Comparison of ENCODE assay signal across 25 cellular contexts in the genomic region with DNA sequence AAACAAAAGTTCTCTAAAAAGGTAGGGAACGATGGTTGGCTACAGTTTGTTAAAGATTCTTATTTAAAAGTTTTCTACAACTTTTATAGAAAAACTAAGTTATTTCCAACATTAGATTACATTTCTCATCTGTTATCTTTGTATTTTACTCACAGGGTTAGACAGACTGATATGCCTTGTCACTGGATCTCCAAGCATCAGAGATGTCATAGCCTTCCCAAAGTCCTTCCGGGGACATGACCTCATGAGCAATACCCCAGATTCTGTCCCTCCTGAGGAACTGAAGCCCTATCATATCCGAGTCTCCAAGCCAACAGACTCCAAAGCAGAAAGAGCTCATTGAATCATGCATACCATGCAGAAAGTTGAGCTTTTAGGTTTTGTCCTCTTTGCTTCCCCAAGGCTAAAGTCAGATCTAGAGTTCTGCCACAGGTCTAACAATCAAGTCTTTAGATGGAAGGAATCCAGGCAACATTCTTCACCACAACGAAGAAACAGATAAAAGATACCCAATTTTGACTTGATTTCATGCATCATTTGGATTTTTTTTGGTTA. TPM values are rescaled to one million over a fixed set of nuclear protein-coding genes. Genes with fewer than 3 reads are reported as not detected.
DNase-seq lines count a peak whose midpoint lies in the region; ATAC-seq, FAIRE-seq and TF ChIP-seq lines count a peak whose summit lies in the region.
"Had no signal": no experiment of that assay in that cellular context is flagged by ENCODE, and none has a peak within 500 bp of the region (broad histone marks: within the 10 kb centered on the region; RNA-seq: fewer than 3 reads in every experiment).

No MANE protein-coding gene starts in this region.

- SMC1A ChIA-PET in GM12878 (lab: Charles Lee; ENCODE audit: uncharacterized antibody, unreplicated experiment): no interaction called here

- 0 out of 2 replicates have a peak overlapping the region, but pooled peaks have one; percentile 2 for H3K14ac ChIP-seq in IMR-90 (replicated peaks; ENCODE audit: low read depth, low read length)

- peak overlapping the region in 1 of 2 experiments; percentile 22; a peak in 2 of 4 replicates for H4K8ac ChIP-seq in IMR-90 (ENCODE audit: low read depth in 2 of 2, low read length in 2 of 2)

- no peak overlapping the region for H4K91ac ChIP-seq in IMR-90 (ENCODE audit: insufficient read depth, low read depth, low read length)

- H3K4ac ChIP-seq in IMR-90 (ENCODE audit: low read depth, low read length): no peak overlapping the region; the same call in 1 of the 2 replicates

- H3K4me3 Mint-ChIP-seq in neural crest cell (peak overlapping the region; percentile 33), immature natural killer cell (no peak overlapping the region)
- H3K4me3 Mint-ChIP-seq: activated naive CD4-positive, alpha-beta T cell treated with anti-CD3 and anti-CD28 coated beads, Interleukin-2, amount 50 U/mL, for 24 hours; activated T-cell treated with anti-CD3 and anti-CD28 coated beads, Interleukin-2, amount 50 U/mL, for 4 hours; IgD-negative memory B cell had no signal

- TF ChIP-seq EP300 in GM12878 (IDR thresholded peaks at IDR 0.05; ENCODE audit: borderline replicate concordance in 1 of 2, control insufficient read depth in 1 of 2, low read depth in 2 of 2, low read length in 2 of 2): no peak

- H3K9ac ChIP-seq in IMR-90 (ENCODE audit: low read depth, low read length): no peak overlapping the region
- no peak overlapping the region for H3K9ac ChIP-seq in GM12878 (ENCODE audit: control insufficient read depth, insufficient read depth, low read length)

- H2AK9ac ChIP-seq in IMR-90 (replicated peaks; ENCODE audit: low read depth, low read length, poor library complexity): no peak overlapping the region

- no peaks in the 10 kb centered on the region for H3K79me2 ChIP-seq in GM12878 (ENCODE audit: control insufficient read depth, insufficient read depth, low read length)

- CTCF ChIA-PET in IMR-90 (lab: Yijun Ruan, JAX) (interaction anchor here (2.7 kb wide), 1 partner anchor 8 kb away, joined by 8 read pairs; no protein-coding TSS in a partner anchor), GM12878 (lab: Yijun Ruan, JAX) (no interaction called here)

- in situ Hi-C loops in IMR-90 (cut with MboI; ENCODE audit: low sequenced_read_pairs): no loop called here
- in situ Hi-C loops in GM12878 (cut with MboI): no loop called here

- peaks cover 5 to 31% of the 10 kb centered on the region in 2 experiments; a peak in 2 of 4 replicates for H3K79me1 ChIP-seq in IMR-90 (ENCODE audit: low read depth in 1 of 2, low read length in 2 of 2)

- H2BK5ac ChIP-seq in IMR-90 (ENCODE audit: low read depth, low read length, poor library complexity, severe bottlenecking): peak overlapping the region; percentile 90

- no peak overlapping the region; the same call in 2 of the 3 replicates for H2BK15ac ChIP-seq in IMR-90 (ENCODE audit: low read depth, low read length)

- no peak overlapping the region; the same call in 1 of the 2 replicates for H3K23ac ChIP-seq in IMR-90 (ENCODE audit: low read depth, low read length)

- H2BK120ac ChIP-seq in IMR-90 (ENCODE audit: low read depth, low read length): no peak overlapping the region

- peak; percentile 19 for DNase-seq in NCI-H82 (lab: John Stamatoyannopoulos, UW)
- DNase-seq in NCI-H82 treated with DMSO at 0.1 percent for 48 hours (lab: John Stamatoyannopoulos, UW; ENCODE audit: unreplicated experiment): no peak
- no peak for DNase-seq in IMR-90
- DNase-seq in GM12878 (ENCODE audit: low read depth, low spot score): no peak
- DNase-seq in neural crest cell (ENCODE audit: low read depth, low spot score): no peak
- DNase-seq in A172 (ENCODE audit: low spot score): no peak
- no peak for DNase-seq in immature natural killer cell
- no peak for DNase-seq in effector CD8-positive, alpha-beta T cell (lab: John Stamatoyannopoulos, UW)
- DNase-seq: 8988T; activated T-cell treated with anti-CD3 and anti-CD28 coated beads, Interleukin-2, amount 50 U/mL, for 4 hours; C1 segment of cervical spinal cord; colonic mucosa; DMS153; islet precursor cell; lower lobe of right lung; NCI-H1417 treated with DMSO at 0.1 percent for 48 hours; NCI-H2171; NCI-H526 treated with DMSO at 0.1 percent for 48 hours; occipital lobe; stimulated activated CD8-positive, alpha-beta memory T cell treated with anti-CD3 and anti-CD28 coated beads, Interleukin-4, amount 100 ng/mL, for 48 hours had no signal

- dilution Hi-C loops in IMR-90 (cut with HindIII; ENCODE audit: low sequenced_read_pairs, unreplicated experiment): no loop called here

- H2AFZ ChIP-seq in IMR-90 (replicated peaks; ENCODE audit: low read length, poor library complexity): no peak overlapping the region
- no peak overlapping the region for H2AFZ ChIP-seq in GM12878 (ENCODE audit: control insufficient read depth, low read depth, low read length)

- peaks cover 5% of the 10 kb centered on the region; the same call in 1 of the 2 replicates for H3K9me1 ChIP-seq in IMR-90 (ENCODE audit: insufficient read depth, low read length)

- no CpG with 5 or more reads among the region's 4 CpGs for WGBS in IMR-90 (ENCODE audit: extremely low coverage in 2 of 2, insufficient read length in 1 of 2), 2 experiments
- 96% methylated on average over 4 of the region's 4 CpGs for WGBS in GM12878 (ENCODE audit: insufficient coverage, insufficient replicate concordance, low lambda C conversion rate, missing lambda C conversion rate)

- POLR2A ChIA-PET in IMR-90 (lab: Charles Lee; ENCODE audit: unreplicated experiment): interaction anchor here (0.6 to 1.0 kb wide), 2 partner anchors 11 to 29 kb away, joined by 3 to 4 read pairs; partner anchors contain the start of gene ZBTB37
- POLR2A ChIA-PET in GM12878 (lab: Charles Lee): no interaction called here

- ATAC-seq in IMR-90 (ENCODE audit: low read depth): no peak
- ATAC-seq in GM12878: no peak
- ATAC-seq: activated T-cell treated with anti-CD3 and anti-CD28 coated beads, Interleukin-2, amount 50 U/mL, for 4 hours; lower lobe of right lung had no signal

- no peak overlapping the region for H3K56ac ChIP-seq in IMR-90 (ENCODE audit: extremely low read depth, insufficient read depth, low read length)

- H3K9me3 ChIP-seq in IMR-90 (ENCODE audit: control insufficient read depth, insufficient read depth, low read length) (no peaks in the 10 kb centered on the region), GM12878 (replicated peaks; ENCODE audit: control insufficient read depth, insufficient read depth, low read length) (no peaks in the 10 kb centered on the region)
- H3K9me3 ChIP-seq: colonic mucosa, lower lobe of right lung had no signal

- H3K18ac ChIP-seq in IMR-90 (ENCODE audit: low read depth, low read length): peak overlapping the region; percentile 57; the same call in 1 of the 2 replicates

- TF ChIP-seq POLR2A in IMR-90 (IDR thresholded peaks at IDR 0.05; ENCODE audit: low read depth, low read length) (no peak), GM12878 (IDR thresholded peaks at IDR 0.05; ENCODE audit: low read depth, low read length) (no peak)

- RAD21 ChIA-PET in GM12878 (lab: Charles Lee; ENCODE audit: unreplicated experiment): interaction anchor here (0.6 kb wide), 1 partner anchor 10 kb away, joined by 3 read pairs; no protein-coding TSS in a partner anchor

- H3K27ac Mint-ChIP-seq in neural crest cell (ENCODE audit: unreplicated experiment) (no peak overlapping the region), immature natural killer cell (peak overlapping the region in 1 of 6 donors; percentile 26)
- H3K27ac Mint-ChIP-seq: activated naive CD4-positive, alpha-beta T cell treated with anti-CD3 and anti-CD28 coated beads, Interleukin-2, amount 50 U/mL, for 24 hours had no signal

- H3K36me3 ChIP-seq in IMR-90 (ENCODE audit: control insufficient read depth, insufficient read depth, low read length): peaks cover 13% of the 10 kb centered on the region
- peaks cover 1 to 10% of the 10 kb centered on the region in 2 experiments for H3K36me3 ChIP-seq in GM12878 (ENCODE audit: control insufficient read depth in 2 of 2, insufficient read depth in 2 of 2, low read length in 1 of 2)

- H3K36me3 Mint-ChIP-seq in neural crest cell (ENCODE audit: low read depth): peaks cover 24% of the 10 kb centered on the region
- peaks cover 10 to 38% (median 28%) of the 10 kb centered on the region in 3 donors for H3K36me3 Mint-ChIP-seq in immature natural killer cell
- H3K36me3 Mint-ChIP-seq: IgD-negative memory B cell had no signal

- no TSS peak for BruUV-seq in IMR-90 (replicated peaks; lab: Mats Ljungman, UMichigan)
- no TSS peak for BruUV-seq in GM12878 (replicated peaks; lab: Mats Ljungman, UMichigan)

- intact Hi-C loops in IMR-90 (cut with micrococcal nuclease): no loop called here
- intact Hi-C loops in GM12878 (cut with micrococcal nuclease; ENCODE audit: unreplicated experiment): no loop called here

- H4K20me1 ChIP-seq in IMR-90 (ENCODE audit: insufficient read depth, low read length): peaks cover 18% of the 10 kb centered on the region
- no peaks in the 10 kb centered on the region for H4K20me1 ChIP-seq in GM12878 (ENCODE audit: control insufficient read depth, insufficient read depth)

- peaks cover 10% of the 10 kb centered on the region for H3K4me1 Mint-ChIP-seq in neural crest cell
- no peaks in the 10 kb centered on the region for H3K4me1 Mint-ChIP-seq in immature natural killer cell

- H3K4me3 ChIP-seq in IMR-90 (ENCODE audit: insufficient read depth, low read depth, low read length): no peak overlapping the region
- H3K4me3 ChIP-seq in GM12878: no peak overlapping the region
- H3K4me3 ChIP-seq: colonic mucosa, lower lobe of right lung had no signal

- TF ChIP-seq CTCF in IMR-90 (conservative IDR thresholded peaks at IDR 0.05; ENCODE audit: low read depth, low read length) (no peak), GM12878 (IDR thresholded peaks at IDR 0.05 in 2 of 3, conservative IDR thresholded peaks at IDR 0.05 in 1 of 3; ENCODE audit: control insufficient read depth in 2 of 3, extremely low read depth in 1 of 3, insufficient read depth in 1 of 3, low read depth in 3 of 3, low read length in 3 of 3) (no peak), neural crest cell (conservative IDR thresholded peaks at IDR 0.05) (no peak)

- H3K4me2 ChIP-seq in IMR-90 (ENCODE audit: low read depth, low read length) (no peak overlapping the region), GM12878 (ENCODE audit: control insufficient read depth, insufficient read depth) (no peak overlapping the region)

- H3K27me3 Mint-ChIP-seq in neural crest cell (ENCODE audit: low read depth) (no peaks in the 10 kb centered on the region), immature natural killer cell (ENCODE audit: low read depth in 3 of 3) (peaks cover 0 to 3% (median 2%) of the 10 kb centered on the region in 3 donors)
- H3K27me3 Mint-ChIP-seq: activated naive CD4-positive, alpha-beta T cell treated with anti-CD3 and anti-CD28 coated beads, Interleukin-2, amount 50 U/mL, for 24 hours; IgD-negative memory B cell had no signal

- TF ChIP-seq RAD21 in IMR-90 (IDR thresholded peaks at IDR 0.05; ENCODE audit: low read length) (no peak), GM12878 (IDR thresholded peaks at IDR 0.05; ENCODE audit: insufficient read depth, low read depth, low read length) (no peak)

- peaks cover 16% of the 10 kb centered on the region for H3K4me1 ChIP-seq in IMR-90 (ENCODE audit: control insufficient read depth, insufficient read depth, low read length)
- H3K4me1 ChIP-seq in GM12878 (ENCODE audit: control insufficient read depth, insufficient read depth, low read length): no peaks in the 10 kb centered on the region
- H3K4me1 ChIP-seq: colonic mucosa had no signal

- H3K9me3 Mint-ChIP-seq in neural crest cell (no peaks in the 10 kb centered on the region), immature natural killer cell (no peaks in the 10 kb centered on the region)
- H3K9me3 Mint-ChIP-seq: activated naive CD4-positive, alpha-beta T cell treated with anti-CD3 and anti-CD28 coated beads, Interleukin-2, amount 50 U/mL, for 24 hours; activated T-cell treated with anti-CD3 and anti-CD28 coated beads, Interleukin-2, amount 50 U/mL, for 4 hours; IgD-negative memory B cell had no signal

- H4K5ac ChIP-seq in IMR-90 (ENCODE audit: low read depth, low read length): no peak overlapping the region

- H3K27ac ChIP-seq in IMR-90 (ENCODE audit: insufficient read depth, low read length) (peak overlapping the region; percentile 66; the same call in 1 of the 2 replicates), GM12878 (ENCODE audit: control insufficient read depth, insufficient read depth) (no peak overlapping the region)
- H3K27ac ChIP-seq: colonic mucosa, lower lobe of right lung had no signal

- H2AK5ac ChIP-seq in IMR-90 (ENCODE audit: low read depth, low read length): peak overlapping the region; percentile 56; the same call in 1 of the 2 replicates

- no peaks in the 10 kb centered on the region for H3K27me3 ChIP-seq in IMR-90 (ENCODE audit: control insufficient read depth, insufficient read depth, low read length)
- H3K27me3 ChIP-seq in GM12878 (replicated peaks in 1 of 2; ENCODE audit: control insufficient read depth in 2 of 2, insufficient read depth in 2 of 2, low read length in 1 of 2): no peaks in the 10 kb centered on the region
- H3K27me3 ChIP-seq: colonic mucosa had no signal

- H2BK20ac ChIP-seq in IMR-90 (ENCODE audit: low read depth, low read length): no peak overlapping the region

- FAIRE-seq in GM12878 (lab: Jason Lieb, UNC): peak; percentile 49
- FAIRE-seq: GM19239, H1 had no signal

RNA-seq across cellular contexts. Expression of gene GAS5, which starts 10.3 kb away (rescaled TPM):
- total RNA-seq in IMR-90 (2012; rRNA removed) (380 and 450 TPM in 2 replicates), GM12878 (2014; rRNA removed) (597 and 727 TPM in 2 replicates), GM12878 (2014; rRNA removed; fragmentation: Illumina TruSeq; extraction: Trizol) (722 and 746 TPM in 2 replicates), GM12878 (2021) (550 and 569 TPM in 2 replicates), neural crest cell (479 and 498 TPM in 2 replicates)
- polyA plus RNA-seq in IMR-90 (2012; rRNA removed) (561 and 737 TPM in 2 replicates), GM12878 (2011; rRNA removed) (1,137 and 1,297 TPM in 2 replicates), GM12878 (2014; fragmentation: Illumina TruSeq; extraction: Trizol) (810 and 918 TPM in 2 replicates), GM12878 (2014; fragmentation: Nextera tagmentation; extraction: Ambion mirVana) (100 to 1,000 TPM; 804 to 930 TPM), GM12878 (2014; rRNA removed) (561 and 676 TPM in 2 replicates), GM12878 (2016; fragmentation: Nextera tagmentation; extraction: Ambion mirVana) (100 to 1,000 TPM; 289 TPM), immature natural killer cell (100 to 1,000 TPM in 2 of 3 donors, 10 to 100 TPM in 1; 88.2 to 158 (median 153) TPM)
- polyA plus RNA-seq in IMR-90 (2012; cell fraction: cytosol; rRNA removed): 218 and 390 TPM in 2 replicates
- polyA plus RNA-seq in IMR-90 (2012; cell fraction: nucleus; rRNA removed; ENCODE audit: low replicate concordance): 299 and 1,751 TPM in 2 replicates
- total RNA-seq in GM12878 (2013; cell fraction: nucleolus; rRNA removed): 994 and 1,015 TPM in 2 replicates
- 2,046 TPM for polyA plus RNA-seq in GM12878 (2011; ENCODE audit: low read depth)
- polyA plus RNA-seq in GM12878 (2011; cell fraction: cytosol; rRNA removed): 732 and 962 TPM in 2 replicates
- polyA plus RNA-seq in GM12878 (2011; cell fraction: nucleus; rRNA removed): 885 and 889 TPM in 2 replicates
- 815 and 826 TPM in 2 replicates for polyA plus RNA-seq in GM12878 (2012)
- polyA minus RNA-seq in GM12878 (2011; rRNA and poly(A)+ RNA removed): 526 and 827 TPM in 2 replicates
- polyA minus RNA-seq in GM12878 (2011; cell fraction: cytosol; rRNA and poly(A)+ RNA removed): 227 and 318 TPM in 2 replicates
- 639 and 957 TPM in 2 replicates for polyA minus RNA-seq in GM12878 (2011; cell fraction: nucleus; rRNA and poly(A)+ RNA removed)
- total RNA-seq in A172 (2014; rRNA removed; shearing (Covaris generic)): 238 and 253 TPM in 2 replicates

RNA-seq across cellular contexts. Expression of gene ZBTB37, which starts 10.7 kb away (rescaled TPM):
- 9.7 and 13.1 TPM in 2 replicates for total RNA-seq in IMR-90 (2012; rRNA removed)
- 0.92 and 1.0 TPM in 2 replicates for polyA plus RNA-seq in IMR-90 (2012; rRNA removed)
- 0.09 and 0.22 TPM in 2 replicates for polyA plus RNA-seq in IMR-90 (2012; cell fraction: cytosol; rRNA removed)
- 0.94 and 2.9 TPM in 2 replicates for polyA plus RNA-seq in IMR-90 (2012; cell fraction: nucleus; rRNA removed; ENCODE audit: low replicate concordance)
- 36.9 and 37.7 TPM in 2 replicates for total RNA-seq in GM12878 (2013; cell fraction: nucleolus; rRNA removed)
- total RNA-seq in GM12878 (2014; rRNA removed): 3.3 and 3.4 TPM in 2 replicates
- total RNA-seq in GM12878 (2014; rRNA removed; fragmentation: Illumina TruSeq; extraction: Trizol): 4.7 and 4.8 TPM in 2 replicates
- total RNA-seq in GM12878 (2021): 5.2 and 5.7 TPM in 2 replicates
- polyA plus RNA-seq in GM12878 (2011; ENCODE audit: low read depth): 1.2 TPM
- 4.9 and 6.7 TPM in 2 replicates for polyA plus RNA-seq in GM12878 (2011; rRNA removed)
- polyA plus RNA-seq in GM12878 (2011; cell fraction: cytosol; rRNA removed): 2.3 TPM in 2 replicates
- 6.0 and 7.2 TPM in 2 replicates for polyA plus RNA-seq in GM12878 (2011; cell fraction: nucleus; rRNA removed)
- polyA plus RNA-seq in GM12878 (2012): 1.4 TPM in 2 replicates
- 2.3 and 3.2 TPM in 2 replicates for polyA plus RNA-seq in GM12878 (2014; fragmentation: Illumina TruSeq; extraction: Trizol)
- under 1 TPM; 0.16 to 0.29 TPM for polyA plus RNA-seq in GM12878 (2014; fragmentation: Nextera tagmentation; extraction: Ambion mirVana)
- 1.1 and 1.4 TPM in 2 replicates for polyA plus RNA-seq in GM12878 (2014; rRNA removed)
- 1 to 10 TPM in 1 of 2 experiments, under 1 TPM in 1; 0.95 to 1.6 TPM for polyA plus RNA-seq in GM12878 (2016; fragmentation: Nextera tagmentation; extraction: Ambion mirVana)
- polyA minus RNA-seq in GM12878 (2011; rRNA and poly(A)+ RNA removed): 18.6 and 19.6 TPM in 2 replicates
- polyA minus RNA-seq in GM12878 (2011; cell fraction: cytosol; rRNA and poly(A)+ RNA removed): 2.8 and 3.2 TPM in 2 replicates
- polyA minus RNA-seq in GM12878 (2011; cell fraction: nucleus; rRNA and poly(A)+ RNA removed): 7.3 and 9.1 TPM in 2 replicates
- 15.7 and 18.3 TPM in 2 replicates for total RNA-seq in neural crest cell
- 5.6 and 7.5 TPM in 2 replicates for total RNA-seq in A172 (2014; rRNA removed; shearing (Covaris generic))
- 1 to 10 TPM; 2.9 to 4.3 (median 3.1) TPM for polyA plus RNA-seq in immature natural killer cell

RNA-seq across cellular contexts. Expression of gene CENPL, which starts 32.8 kb away (rescaled TPM):
- total RNA-seq in IMR-90 (2012; rRNA removed) (21.1 and 21.9 TPM in 2 replicates), GM12878 (2014; rRNA removed) (27.6 and 31.0 TPM in 2 replicates), GM12878 (2014; rRNA removed; fragmentation: Illumina TruSeq; extraction: Trizol) (25.8 and 32.1 TPM in 2 replicates), GM12878 (2021) (16.5 and 19.3 TPM in 2 replicates), neural crest cell (24.3 and 24.8 TPM in 2 replicates)
- polyA plus RNA-seq in IMR-90 (2012; rRNA removed) (4.8 and 6.3 TPM in 2 replicates), GM12878 (2011; rRNA removed) (21.2 and 28.6 TPM in 2 replicates), GM12878 (2014; fragmentation: Illumina TruSeq; extraction: Trizol) (20.8 and 20.9 TPM in 2 replicates), GM12878 (2014; fragmentation: Nextera tagmentation; extraction: Ambion mirVana) (10 to 100 TPM; 14.9 to 26.7 TPM), GM12878 (2014; rRNA removed) (19.6 and 22.4 TPM in 2 replicates), GM12878 (2016; fragmentation: Nextera tagmentation; extraction: Ambion mirVana) (10 to 100 TPM; 26.5 to 26.7 TPM), immature natural killer cell (10 to 100 TPM in 1 of 3 donors, 1 to 10 TPM in 2; 7.1 to 10.5 (median 9.4) TPM)
- 1.1 and 1.4 TPM in 2 replicates for polyA plus RNA-seq in IMR-90 (2012; cell fraction: cytosol; rRNA removed)
- polyA plus RNA-seq in IMR-90 (2012; cell fraction: nucleus; rRNA removed; ENCODE audit: low replicate concordance): 0.88 and 3.3 TPM in 2 replicates
- total RNA-seq in GM12878 (2013; cell fraction: nucleolus; rRNA removed): 18.7 and 21.6 TPM in 2 replicates
- 9.2 TPM for polyA plus RNA-seq in GM12878 (2011; ENCODE audit: low read depth)
- 10.7 and 11.3 TPM in 2 replicates for polyA plus RNA-seq in GM12878 (2011; cell fraction: cytosol; rRNA removed)
- polyA plus RNA-seq in GM12878 (2011; cell fraction: nucleus; rRNA removed): 4.6 and 5.4 TPM in 2 replicates
- polyA plus RNA-seq in GM12878 (2012): 9.1 and 9.9 TPM in 2 replicates
- polyA minus RNA-seq in GM12878 (2011; rRNA and poly(A)+ RNA removed): 20.1 and 21.5 TPM in 2 replicates
- 9.2 and 9.8 TPM in 2 replicates for polyA minus RNA-seq in GM12878 (2011; cell fraction: cytosol; rRNA and poly(A)+ RNA removed)
- 10.4 and 17.9 TPM in 2 replicates for polyA minus RNA-seq in GM12878 (2011; cell fraction: nucleus; rRNA and poly(A)+ RNA removed)
- total RNA-seq in A172 (2014; rRNA removed; shearing (Covaris generic)): 56.5 and 65.9 TPM in 2 replicates

RNA-seq across cellular contexts. Expression of gene DARS2, which starts 33.0 kb away (rescaled TPM):
- total RNA-seq in IMR-90 (2012; rRNA removed) (18.8 and 22.8 TPM in 2 replicates), GM12878 (2014; rRNA removed) (32.0 and 36.3 TPM in 2 replicates), GM12878 (2014; rRNA removed; fragmentation: Illumina TruSeq; extraction: Trizol) (40.6 and 41.6 TPM in 2 replicates), GM12878 (2021) (32.7 and 35.4 TPM in 2 replicates), neural crest cell (33.8 and 34.0 TPM in 2 replicates)
- polyA plus RNA-seq in IMR-90 (2012; rRNA removed) (13.1 and 14.8 TPM in 2 replicates), GM12878 (2011; rRNA removed) (65.9 and 80.4 TPM in 2 replicates), GM12878 (2014; fragmentation: Illumina TruSeq; extraction: Trizol) (50.4 and 60.4 TPM in 2 replicates), GM12878 (2014; fragmentation: Nextera tagmentation; extraction: Ambion mirVana) (10 to 100 TPM; 23.9 to 25.2 TPM), GM12878 (2014; rRNA removed) (29.4 and 34.0 TPM in 2 replicates), GM12878 (2016; fragmentation: Nextera tagmentation; extraction: Ambion mirVana) (10 to 100 TPM; 64.2 to 69.7 TPM), immature natural killer cell (10 to 100 TPM in 1 of 3 donors, 1 to 10 TPM in 2; 4.6 to 10.4 (median 9.1) TPM)
- 4.6 and 11.0 TPM in 2 replicates for polyA plus RNA-seq in IMR-90 (2012; cell fraction: cytosol; rRNA removed)
- 2.7 and 11.4 TPM in 2 replicates for polyA plus RNA-seq in IMR-90 (2012; cell fraction: nucleus; rRNA removed; ENCODE audit: low replicate concordance)
- 47.7 and 48.4 TPM in 2 replicates for total RNA-seq in GM12878 (2013; cell fraction: nucleolus; rRNA removed)
- polyA plus RNA-seq in GM12878 (2011; ENCODE audit: low read depth): 11.6 TPM
- polyA plus RNA-seq in GM12878 (2011; cell fraction: cytosol; rRNA removed): 40.6 and 43.9 TPM in 2 replicates
- polyA plus RNA-seq in GM12878 (2011; cell fraction: nucleus; rRNA removed): 32.0 and 33.2 TPM in 2 replicates
- polyA plus RNA-seq in GM12878 (2012): 13.2 and 18.8 TPM in 2 replicates
- 52.7 and 59.2 TPM in 2 replicates for polyA minus RNA-seq in GM12878 (2011; rRNA and poly(A)+ RNA removed)
- 17.9 and 21.3 TPM in 2 replicates for polyA minus RNA-seq in GM12878 (2011; cell fraction: cytosol; rRNA and poly(A)+ RNA removed)
- polyA minus RNA-seq in GM12878 (2011; cell fraction: nucleus; rRNA and poly(A)+ RNA removed): 19.6 and 33.3 TPM in 2 replicates
- total RNA-seq in A172 (2014; rRNA removed; shearing (Covaris generic)): 40.3 and 44.7 TPM in 2 replicates

RNA-seq across cellular contexts. Expression of gene SERPINC1, which starts 59.7 kb away (rescaled TPM):
- total RNA-seq in IMR-90 (2012; rRNA removed): not detected in 2 replicates
- polyA plus RNA-seq in IMR-90 (2012; rRNA removed): not detected in 2 replicates
- 0.08 TPM in 1 of 2 replicates, not detected in the other for polyA plus RNA-seq in IMR-90 (2012; cell fraction: cytosol; rRNA removed)
- polyA plus RNA-seq in IMR-90 (2012; cell fraction: nucleus; rRNA removed; ENCODE audit: low replicate concordance): 0.07 and 0.08 TPM in 2 replicates
- not detected in 2 replicates for total RNA-seq in GM12878 (2013; cell fraction: nucleolus; rRNA removed)
- not detected in 2 replicates for total RNA-seq in GM12878 (2014; rRNA removed)
- not detected in 2 replicates for total RNA-seq in GM12878 (2014; rRNA removed; fragmentation: Illumina TruSeq; extraction: Trizol)
- 0.44 and 0.61 TPM in 2 replicates for total RNA-seq in GM12878 (2021)
- polyA plus RNA-seq in GM12878 (2011; ENCODE audit: low read depth): not detected
- not detected in 2 replicates for polyA plus RNA-seq in GM12878 (2011; rRNA removed)
- not detected in 2 replicates for polyA plus RNA-seq in GM12878 (2011; cell fraction: cytosol; rRNA removed)
- polyA plus RNA-seq in GM12878 (2011; cell fraction: nucleus; rRNA removed): 0.41 TPM in 1 of 2 replicates, not detected in the other
- not detected in 2 replicates for polyA plus RNA-seq in GM12878 (2012)
- polyA plus RNA-seq in GM12878 (2014; fragmentation: Illumina TruSeq; extraction: Trizol): not detected in 2 replicates
- polyA plus RNA-seq in GM12878 (2014; fragmentation: Nextera tagmentation; extraction: Ambion mirVana): under 1 TPM in 1 of 2 experiments, not detected in 1; 0.11 TPM
- polyA plus RNA-seq in GM12878 (2014; rRNA removed): not detected in 2 replicates
- polyA plus RNA-seq in GM12878 (2016; fragmentation: Nextera tagmentation; extraction: Ambion mirVana): not detected
- not detected in 2 replicates for polyA minus RNA-seq in GM12878 (2011; rRNA and poly(A)+ RNA removed)
- not detected in 2 replicates for polyA minus RNA-seq in GM12878 (2011; cell fraction: cytosol; rRNA and poly(A)+ RNA removed)
- polyA minus RNA-seq in GM12878 (2011; cell fraction: nucleus; rRNA and poly(A)+ RNA removed): not detected in 2 replicates
- total RNA-seq in neural crest cell: 0.18 TPM in 1 of 2 replicates, not detected in the other
- not detected in 2 replicates for total RNA-seq in A172 (2014; rRNA removed; shearing (Covaris generic))
- under 1 TPM in 1 of 3 donors, not detected in 2; 0.62 TPM for polyA plus RNA-seq in immature natural killer cell
- total RNA-seq: H1, MCF 10A had no signal
- polyA plus RNA-seq: IgD-negative memory B cell had no signal
